18 cellular contexts compared by ENCODE assay signal in genomic region chrX:47631676-47632075, GRCh38. TPM values are rescaled to one million over a fixed set of nuclear protein-coding genes. Genes with fewer than 3 reads are reported as not detected.
DNase-seq lines count a peak whose midpoint lies in the region; ATAC-seq and TF ChIP-seq lines count a peak whose summit lies in the region.
"Had no signal": no experiment of that assay in that cellular context is flagged by ENCODE, and none has a peak within 500 bp of the region (broad histone marks: within the 10 kb centered on the region; RNA-seq: fewer than 3 reads in every experiment).

No MANE protein-coding gene starts in this region.

- ATAC-seq in naive thymus-derived CD4-positive, alpha-beta T cell: no peak
- ATAC-seq in SK-N-SH treated with all-trans-retinoic acid at 6 μM for 48 hours: no peak
- ATAC-seq: CD8-positive, alpha-beta T cell; GM12878 had no signal

- H3K36me3 ChIP-seq in neutrophil: peaks cover 16% of the 10 kb centered on the region
- H3K36me3 ChIP-seq in naive thymus-derived CD4-positive, alpha-beta T cell (ENCODE audit: control insufficient read depth in 2 of 3, insufficient read depth in 3 of 3, low read length in 3 of 3): peaks cover 0 to 9% (median 0%) of the 10 kb centered on the region in 3 experiments

- CTCF ChIA-PET in naive thymus-derived CD4-positive, alpha-beta T cell (lab: Charles Lee): no interaction called here

- intact Hi-C loops in naive thymus-derived CD4-positive, alpha-beta T cell (cut with micrococcal nuclease): loop anchor here in 1 of 2 donors (5.0 kb wide), 1 partner anchor 414 kb away; the partner anchor contains the start of gene CDK16

- H3K4me3 ChIP-seq in neutrophil (ENCODE audit: low read depth in 1 of 2, low read length in 1 of 2): peak overlapping the region in 1 of 2 experiments; percentile 28
- H3K4me3 ChIP-seq in naive thymus-derived CD4-positive, alpha-beta T cell (ENCODE audit: low read length): no peak overlapping the region
- H3K4me3 ChIP-seq: GM12878, HAP-1 had no signal

- TF ChIP-seq CTCF in VCaP (conservative IDR thresholded peaks at IDR 0.05): no peak
- no peak for TF ChIP-seq CTCF in neutrophil (IDR thresholded peaks at IDR 0.05)

- H3K9me3 ChIP-seq in neutrophil: no peaks in the 10 kb centered on the region
- no peaks in the 10 kb centered on the region for H3K9me3 ChIP-seq in naive thymus-derived CD4-positive, alpha-beta T cell (ENCODE audit: control insufficient read depth in 2 of 3, low read length in 3 of 3)
- H3K9me3 ChIP-seq: HAP-1 had no signal

- H3K27ac ChIP-seq in VCaP (peak overlapping the region; percentile 39; the same call in 1 of the 2 replicates), neutrophil (peak overlapping the region; percentile 97)
- H3K27ac ChIP-seq in naive thymus-derived CD4-positive, alpha-beta T cell (ENCODE audit: low read depth, low read length): no peak overlapping the region

- no peaks in the 10 kb centered on the region for H3K27me3 Mint-ChIP-seq in naive thymus-derived CD4-positive, alpha-beta T cell
- H3K27me3 Mint-ChIP-seq: CD4-positive, CD25-positive, alpha-beta regulatory T cell had no signal

- peak overlapping the region in 2 of 9 donors; percentile 8 to 95 for H3K27ac Mint-ChIP-seq in naive thymus-derived CD4-positive, alpha-beta T cell
- H3K27ac Mint-ChIP-seq: CD8-positive, alpha-beta T cell; HFFc6 had no signal

- peaks cover 72 to 84% of the 10 kb centered on the region in 2 experiments for H3K4me1 ChIP-seq in neutrophil (ENCODE audit: control insufficient read depth in 1 of 2, insufficient read depth in 1 of 2, low read depth in 1 of 2, low read length in 1 of 2)
- H3K4me1 ChIP-seq in naive thymus-derived CD4-positive, alpha-beta T cell (ENCODE audit: control insufficient read depth in 2 of 2, insufficient read depth in 2 of 2, low read length in 2 of 2): peaks cover 3 to 7% of the 10 kb centered on the region in 2 donors
- H3K4me1 ChIP-seq: HAP-1 had no signal

- POLR2A ChIA-PET in naive thymus-derived CD4-positive, alpha-beta T cell (lab: Charles Lee): interaction anchor here (0.5 to 1.9 kb wide), 3 partner anchors 9 to 80 kb away, joined by 3 to 12 read pairs (median 3); no protein-coding TSS in a partner anchor

- no peaks in the 10 kb centered on the region for H3K27me3 ChIP-seq in neutrophil
- no peaks in the 10 kb centered on the region for H3K27me3 ChIP-seq in naive thymus-derived CD4-positive, alpha-beta T cell (ENCODE audit: control insufficient read depth in 2 of 2, insufficient read depth in 2 of 2, low read length in 2 of 2)

- DNase-seq in COLO829 (ENCODE audit: low spot score): peak; percentile 59
- DNase-seq in naive thymus-derived CD4-positive, alpha-beta T cell: no peak
- no peak for DNase-seq in A172 (ENCODE audit: low spot score)
- DNase-seq: 8988T; C1 segment of cervical spinal cord; CD4-positive, CD25-positive, alpha-beta regulatory T cell; CD8-positive, alpha-beta T cell; DMS 273 treated with DMSO at 0.1 percent for 48 hours; DMS79; EL; GDM1; GOT3; HFFc6 had no signal

- H3K9me3 Mint-ChIP-seq in naive thymus-derived CD4-positive, alpha-beta T cell: peaks cover 0 to 2% (median 0%) of the 10 kb centered on the region in 11 donors
- H3K9me3 Mint-ChIP-seq: CD4-positive, CD25-positive, alpha-beta regulatory T cell; CD8-positive, alpha-beta T cell; HFFc6 had no signal

- H3K4me3 Mint-ChIP-seq in naive thymus-derived CD4-positive, alpha-beta T cell: no peak overlapping the region
- H3K4me3 Mint-ChIP-seq: CD8-positive, alpha-beta T cell; HFFc6 had no signal

- peaks cover 0 to 31% (median 25%) of the 10 kb centered on the region in 7 donors for H3K4me1 Mint-ChIP-seq in naive thymus-derived CD4-positive, alpha-beta T cell

- peaks cover 0 to 5% (median 0%) of the 10 kb centered on the region in 5 donors for H3K36me3 Mint-ChIP-seq in naive thymus-derived CD4-positive, alpha-beta T cell

TF ChIP-seq in SK-N-SH treated with all-trans-retinoic acid at 6 μM for 48 hours, 23 proteins besides CTCF, POLR2A, EP300 and RAD21:
- TF ChIP-seq ZFP30 (CRISPR knock-in tag; IDR thresholded peaks at IDR 0.05) (no peak), TOX (CRISPR knock-in tag; IDR thresholded peaks at IDR 0.05; ENCODE audit: borderline replicate concordance) (no peak), ZC3H10 (CRISPR knock-in tag; IDR thresholded peaks at IDR 0.05) (no peak)
- TF ChIP-seq, protein P1, sequence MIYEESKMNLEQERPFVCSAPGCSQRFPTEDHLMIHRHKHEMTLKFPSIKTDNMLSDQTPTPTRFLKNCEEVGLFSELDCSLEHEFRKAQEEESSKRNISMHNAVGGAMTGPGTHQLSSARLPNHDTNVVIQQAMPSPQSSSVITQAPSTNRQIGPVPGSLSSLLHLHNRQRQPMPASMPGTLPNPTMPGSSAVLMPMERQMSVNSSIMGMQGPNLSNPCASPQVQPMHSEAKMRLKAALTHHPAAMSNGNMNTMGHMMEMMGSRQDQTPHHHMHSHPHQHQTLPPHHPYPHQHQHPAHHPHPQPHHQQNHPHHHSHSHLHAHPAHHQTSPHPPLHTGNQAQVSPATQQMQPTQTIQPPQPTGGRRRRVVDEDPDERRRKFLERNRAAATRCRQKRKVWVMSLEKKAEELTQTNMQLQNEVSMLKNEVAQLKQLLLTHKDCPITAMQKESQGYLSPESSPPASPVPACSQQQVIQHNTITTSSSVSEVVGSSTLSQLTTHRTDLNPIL (CRISPR knock-in tag; IDR thresholded peaks at IDR 0.05; ENCODE audit: low read depth): no peak
- TF ChIP-seq, protein P2, sequence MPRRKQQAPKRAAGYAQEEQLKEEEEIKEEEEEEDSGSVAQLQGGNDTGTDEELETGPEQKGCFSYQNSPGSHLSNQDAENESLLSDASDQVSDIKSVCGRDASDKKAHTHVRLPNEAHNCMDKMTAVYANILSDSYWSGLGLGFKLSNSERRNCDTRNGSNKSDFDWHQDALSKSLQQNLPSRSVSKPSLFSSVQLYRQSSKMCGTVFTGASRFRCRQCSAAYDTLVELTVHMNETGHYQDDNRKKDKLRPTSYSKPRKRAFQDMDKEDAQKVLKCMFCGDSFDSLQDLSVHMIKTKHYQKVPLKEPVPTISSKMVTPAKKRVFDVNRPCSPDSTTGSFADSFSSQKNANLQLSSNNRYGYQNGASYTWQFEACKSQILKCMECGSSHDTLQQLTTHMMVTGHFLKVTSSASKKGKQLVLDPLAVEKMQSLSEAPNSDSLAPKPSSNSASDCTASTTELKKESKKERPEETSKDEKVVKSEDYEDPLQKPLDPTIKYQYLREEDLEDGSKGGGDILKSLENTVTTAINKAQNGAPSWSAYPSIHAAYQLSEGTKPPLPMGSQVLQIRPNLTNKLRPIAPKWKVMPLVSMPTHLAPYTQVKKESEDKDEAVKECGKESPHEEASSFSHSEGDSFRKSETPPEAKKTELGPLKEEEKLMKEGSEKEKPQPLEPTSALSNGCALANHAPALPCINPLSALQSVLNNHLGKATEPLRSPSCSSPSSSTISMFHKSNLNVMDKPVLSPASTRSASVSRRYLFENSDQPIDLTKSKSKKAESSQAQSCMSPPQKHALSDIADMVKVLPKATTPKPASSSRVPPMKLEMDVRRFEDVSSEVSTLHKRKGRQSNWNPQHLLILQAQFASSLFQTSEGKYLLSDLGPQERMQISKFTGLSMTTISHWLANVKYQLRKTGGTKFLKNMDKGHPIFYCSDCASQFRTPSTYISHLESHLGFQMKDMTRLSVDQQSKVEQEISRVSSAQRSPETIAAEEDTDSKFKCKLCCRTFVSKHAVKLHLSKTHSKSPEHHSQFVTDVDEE (CRISPR knock-in tag; IDR thresholded peaks at IDR 0.05): no peak
TF ChIP-seq in SK-N-SH treated with all-trans-retinoic acid at 6 μM for 48 hours: peak in this region for 0.

RNA-seq across cellular contexts. Expression of gene CFP, which starts 1.9 kb away (rescaled TPM):
- total RNA-seq in naive thymus-derived CD4-positive, alpha-beta T cell: 100 to 1,000 TPM in 1 of 5 experiments, 10 to 100 TPM in 4; 32.8 to 164 (median 43.9) TPM
- 10 to 100 TPM; 19.4 to 20.1 TPM for polyA plus RNA-seq in naive thymus-derived CD4-positive, alpha-beta T cell
- 0.05 and 0.43 TPM in 2 replicates for total RNA-seq in A172 (2014; rRNA removed; shearing (Covaris generic))

RNA-seq across cellular contexts. Expression of gene SYN1, which starts 12.0 kb away (rescaled TPM):
- 1 to 10 TPM in 2 of 5 experiments, under 1 TPM in 3; 0.24 to 1.5 (median 0.97) TPM for total RNA-seq in naive thymus-derived CD4-positive, alpha-beta T cell
- under 1 TPM; 0.58 to 0.74 TPM for polyA plus RNA-seq in naive thymus-derived CD4-positive, alpha-beta T cell
- 0.38 TPM in 1 of 2 replicates, not detected in the other for total RNA-seq in A172 (2014; rRNA removed; shearing (Covaris generic))
- total RNA-seq: CD4-positive, CD25-positive, alpha-beta regulatory T cell had no signal

RNA-seq across cellular contexts. Expression of gene ELK1, which starts 18.7 kb away (rescaled TPM):
- total RNA-seq in naive thymus-derived CD4-positive, alpha-beta T cell: 10 to 100 TPM; 29.3 to 62.4 (median 38.1) TPM
- 10 to 100 TPM; 24.0 to 24.1 TPM for polyA plus RNA-seq in naive thymus-derived CD4-positive, alpha-beta T cell
- total RNA-seq in A172 (2014; rRNA removed; shearing (Covaris generic)): 27.2 and 31.2 TPM in 2 replicates

RNA-seq across cellular contexts. Expression of gene UXT, which starts 27.3 kb away (rescaled TPM):
- total RNA-seq in naive thymus-derived CD4-positive, alpha-beta T cell: 100 to 1,000 TPM; 160 to 235 (median 201) TPM
- 100 to 1,000 TPM; 310 to 408 TPM for polyA plus RNA-seq in naive thymus-derived CD4-positive, alpha-beta T cell
- total RNA-seq in A172 (2014; rRNA removed; shearing (Covaris generic)): 154 and 183 TPM in 2 replicates

RNA-seq across cellular contexts. Expression of gene TIMP1, which starts 49.4 kb away (rescaled TPM):
- total RNA-seq in naive thymus-derived CD4-positive, alpha-beta T cell: 100 to 1,000 TPM in 2 of 5 experiments, 10 to 100 TPM in 3; 47.0 to 117 (median 85.2) TPM
- polyA plus RNA-seq in naive thymus-derived CD4-positive, alpha-beta T cell: 10 to 100 TPM; 70.5 to 99.1 TPM
- total RNA-seq in A172 (2014; rRNA removed; shearing (Covaris generic)): 84.0 and 89.0 TPM in 2 replicates

Comparison
In these comparisons a context has a peak if more than half of its experiments do, and no peak if none do; other contexts are left out.
1. RNA of gene CFP, which starts 1.9 kb away (total RNA-seq): 32.8 to 164 TPM in naive thymus-derived CD4-positive, alpha-beta T cell; 0.05 to 0.43 TPM in A172; every median in the first group is over 10 times any median in the second.